ENCODE assay signal across 33 cellular contexts in genomic region chr6:126529605-126530004, GRCh38.
A peak's percentile ranks its signal among the peaks of the same experiment; 100 is the strongest.
DNase-seq lines count a peak whose midpoint lies in the region; ATAC-seq and TF ChIP-seq lines count a peak whose summit lies in the region.
"Had no signal": no experiment of that assay in that cellular context is flagged by ENCODE, and none has a peak within 500 bp of the region (broad histone marks: within the 10 kb centered on the region; RNA-seq: fewer than 3 reads in every experiment).

No MANE protein-coding gene starts in this region.

- no peak for TF ChIP-seq POLR2A in body of pancreas (IDR thresholded peaks at IDR 0.05)

- no TSS peak for BruUV-seq in Calu3 (replicated peaks; lab: Mats Ljungman, UMichigan)

- H3K4me3 ChIP-seq in body of pancreas, result no peak overlapping the region
- no peak overlapping the region for H3K4me3 ChIP-seq in neural cell (ENCODE audit: low read length)
- H3K4me3 ChIP-seq: ascending aorta, esophagus muscularis mucosa, gastrocnemius medialis, ovary, suprapubic skin had no signal

- H3F3A ChIP-seq in neural cell (ENCODE audit: insufficient read depth, low read length, poor library complexity, severe bottlenecking), result no peaks in the 10 kb centered on the region

- DNase-seq in AG09319 (ENCODE audit: extremely low read depth, low read depth) (no peak), GM13977 (ENCODE audit: low spot score) (no peak), body of pancreas (no peak), superior temporal gyrus (ENCODE audit: extremely low spot score) (no peak), Calu3 (no peak)
- no peak for DNase-seq in activated naive CD4-positive, alpha-beta T cell treated with anti-CD3 and anti-CD28 coated beads, Interleukin-2, amount 50 U/mL, for 72 hours (ENCODE audit: low spot score in 2 of 2)
- DNase-seq: activated CD8-positive, alpha-beta T cell treated with anti-CD3 and anti-CD28 coated beads for 36 hours; C1 segment of cervical spinal cord; gastrocnemius medialis; hypothalamus; IMR-90; left ventricle myocardium superior; midbrain; naive thymus-derived CD8-positive, alpha-beta T cell; NCI-H1092; NCI-H187; NCI-H226; NCI-H748 treated with DMSO at 0.1 percent for 48 hours; ovary; SK-N-SH; stimulated activated CD4-positive, alpha-beta T cell treated with anti-CD3 and anti-CD28 coated beads, Interleukin-12 subunit alpha, Interleukin-12 subunit beta, amount 100 ng/mL, for 4 hours; stimulated activated CD4-positive, alpha-beta T cell treated with anti-CD3 and anti-CD28 coated beads, Interleukin-4, amount 100 ng/mL, for 24 hours; stimulated activated naive B cell treated with anti-CD40 and anti-IgM and Interleukin-4, amounts not matched to agents 10 μg/mL and 1 μg/mL and 100 μg/mL, for 72 hours; T-helper 17 cell had no signal

- peaks cover 11% of the 10 kb centered on the region for H3K4me1 ChIP-seq in body of pancreas
- H3K4me1 ChIP-seq: ascending aorta, gastrocnemius medialis, suprapubic skin had no signal

- no peaks in the 10 kb centered on the region for H3K9me2 ChIP-seq in neural cell (ENCODE audit: insufficient read depth, low read length)
- H3K9me2 ChIP-seq: SK-N-SH had no signal

- no peak for TF ChIP-seq EP300 in neural cell (conservative IDR thresholded peaks at IDR 0.05; ENCODE audit: poor library complexity, severe bottlenecking)

- no peaks in the 10 kb centered on the region for H3K36me3 ChIP-seq in body of pancreas (replicated peaks in 1 of 2; ENCODE audit: insufficient read depth in 1 of 2, low read depth in 2 of 2)
- no peaks in the 10 kb centered on the region for H3K36me3 ChIP-seq in neural cell (ENCODE audit: insufficient read depth, low read length)
- H3K36me3 ChIP-seq: ascending aorta, esophagus muscularis mucosa, gastrocnemius medialis, ovary, suprapubic skin had no signal

- in situ Hi-C loops in GM13977 (cut with MboI; ENCODE audit: low pct_unique_long_range_greater_than_20kb, low sequenced_read_pairs, unreplicated experiment), result no loop called here

- H3K27me3 ChIP-seq in body of pancreas (no peaks in the 10 kb centered on the region), neural cell (ENCODE audit: insufficient read depth, low read depth, low read length) (no peaks in the 10 kb centered on the region)
- H3K27me3 ChIP-seq: ascending aorta, esophagus muscularis mucosa, gastrocnemius medialis, ovary, suprapubic skin had no signal

- 57 to 63% methylated on average over 1 of the region's 1 CpG for WGBS in body of pancreas, 2 donors

- intact Hi-C loops in body of pancreas (cut with DNase I), result no loop called here
- intact Hi-C loops in Calu3 (cut with micrococcal nuclease; ENCODE audit: unreplicated experiment), result loop anchor here (10.0 kb wide), 1 partner anchor 355 kb away; no protein-coding TSS in a partner anchor

- no peaks in the 10 kb centered on the region for H3K9me3 Mint-ChIP-seq in Calu3 (ENCODE audit: low read depth, unreplicated experiment)
- H3K9me3 Mint-ChIP-seq in activated naive CD4-positive, alpha-beta T cell treated with anti-CD3 and anti-CD28 coated beads, Interleukin-2, amount 50 U/mL, for 72 hours, result no peaks in the 10 kb centered on the region
- H3K9me3 Mint-ChIP-seq: activated CD8-positive, alpha-beta T cell treated with anti-CD3 and anti-CD28 coated beads for 36 hours; activated T-helper 17 cell treated with anti-CD3 and anti-CD28 coated beads, Interleukin-2, amount 50 U/mL, for 72 hours; dendritic cell treated with granulocyte-macrophage colony-stimulating factor and Interleukin-4, amounts not matched to agents 40 ng/mL and 50 ng/mL, for 4 days; naive thymus-derived CD8-positive, alpha-beta T cell; stimulated activated naive B cell treated with anti-CD40 and anti-IgM and Interleukin-4, amounts not matched to agents 10 μg/mL and 1 μg/mL and 100 μg/mL, for 72 hours had no signal

- ATAC-seq in body of pancreas, result peak; percentile 33
- no peak for ATAC-seq in GM19023 (IDR thresholded peaks at IDR 0.05; ENCODE audit: unreplicated experiment)
- ATAC-seq in activated naive CD4-positive, alpha-beta T cell treated with anti-CD3 and anti-CD28 coated beads, Interleukin-2, amount 50 U/mL, for 72 hours, result no peak
- ATAC-seq: activated CD4-positive, CD25-positive, alpha-beta regulatory T cell treated with anti-CD3 and anti-CD28 coated beads, Interleukin-2, amount 50 U/mL, for 24 hours; activated CD8-positive, alpha-beta T cell treated with anti-CD3 and anti-CD28 coated beads for 36 hours; activated T-helper 17 cell treated with anti-CD3 and anti-CD28 coated beads, Interleukin-2, amount 50 U/mL, for 72 hours; gastrocnemius medialis; left ventricle myocardium superior; naive thymus-derived CD8-positive, alpha-beta T cell; stimulated activated naive B cell treated with anti-CD40 and anti-IgM and Interleukin-4, amounts not matched to agents 10 μg/mL and 1 μg/mL and 100 μg/mL, for 72 hours; T-helper 17 cell had no signal

- peak; percentile 26 for TF ChIP-seq RAD21 in neural cell (conservative IDR thresholded peaks at IDR 0.05)

- no peak overlapping the region for H2AFZ ChIP-seq in neural cell (ENCODE audit: low read depth, low read length)

- H3K4me1 Mint-ChIP-seq in Calu3 (ENCODE audit: low read depth, unreplicated experiment), result peaks cover 10% of the 10 kb centered on the region
- H3K4me1 Mint-ChIP-seq: activated T-helper 17 cell treated with anti-CD3 and anti-CD28 coated beads, Interleukin-2, amount 50 U/mL, for 72 hours; naive thymus-derived CD8-positive, alpha-beta T cell; stimulated activated naive B cell treated with anti-CD40 and anti-IgM and Interleukin-4, amounts not matched to agents 10 μg/mL and 1 μg/mL and 100 μg/mL, for 72 hours; T-helper 17 cell had no signal

- no peaks in the 10 kb centered on the region for H3K79me2 ChIP-seq in neural cell (replicated peaks; ENCODE audit: insufficient read depth, low read length)

- no peaks in the 10 kb centered on the region for H3K36me3 Mint-ChIP-seq in Calu3 (ENCODE audit: insufficient read depth, unreplicated experiment)
- H3K36me3 Mint-ChIP-seq in activated naive CD4-positive, alpha-beta T cell treated with anti-CD3 and anti-CD28 coated beads, Interleukin-2, amount 50 U/mL, for 72 hours, result no peaks in the 10 kb centered on the region
- H3K36me3 Mint-ChIP-seq: activated naive CD8-positive, alpha-beta T cell; naive thymus-derived CD8-positive, alpha-beta T cell; stimulated activated naive B cell treated with anti-CD40 and anti-IgM and Interleukin-4, amounts not matched to agents 10 μg/mL and 1 μg/mL and 100 μg/mL, for 72 hours had no signal

- no peak overlapping the region for H3K4me3 Mint-ChIP-seq in Calu3 (ENCODE audit: low read depth, unreplicated experiment)
- H3K4me3 Mint-ChIP-seq: activated CD8-positive, alpha-beta T cell treated with anti-CD3 and anti-CD28 coated beads for 36 hours; activated naive CD8-positive, alpha-beta T cell; activated T-helper 17 cell treated with anti-CD3 and anti-CD28 coated beads, Interleukin-2, amount 50 U/mL, for 72 hours; dendritic cell treated with granulocyte-macrophage colony-stimulating factor and Interleukin-4, amounts not matched to agents 40 ng/mL and 50 ng/mL, for 4 days; naive thymus-derived CD8-positive, alpha-beta T cell; stimulated activated naive B cell treated with anti-CD40 and anti-IgM and Interleukin-4, amounts not matched to agents 10 μg/mL and 1 μg/mL and 100 μg/mL, for 72 hours; T-helper 17 cell had no signal

- H4K20me1 ChIP-seq in neural cell (ENCODE audit: insufficient read depth), result no peaks in the 10 kb centered on the region

- no peak overlapping the region for H3K27ac Mint-ChIP-seq in Calu3 (ENCODE audit: unreplicated experiment)
- H3K27ac Mint-ChIP-seq in activated naive CD4-positive, alpha-beta T cell treated with anti-CD3 and anti-CD28 coated beads, Interleukin-2, amount 50 U/mL, for 72 hours, result no peak overlapping the region
- H3K27ac Mint-ChIP-seq: activated CD8-positive, alpha-beta T cell treated with anti-CD3 and anti-CD28 coated beads for 36 hours; activated naive CD8-positive, alpha-beta T cell; activated T-helper 17 cell treated with anti-CD3 and anti-CD28 coated beads, Interleukin-2, amount 50 U/mL, for 72 hours; dendritic cell treated with granulocyte-macrophage colony-stimulating factor and Interleukin-4, amounts not matched to agents 40 ng/mL and 50 ng/mL, for 4 days; stimulated activated naive B cell treated with anti-CD40 and anti-IgM and Interleukin-4, amounts not matched to agents 10 μg/mL and 1 μg/mL and 100 μg/mL, for 72 hours; T-helper 17 cell had no signal

- no peaks in the 10 kb centered on the region for H3K27me3 Mint-ChIP-seq in Calu3 (ENCODE audit: unreplicated experiment)
- H3K27me3 Mint-ChIP-seq: activated CD8-positive, alpha-beta T cell treated with anti-CD3 and anti-CD28 coated beads for 36 hours; activated naive CD8-positive, alpha-beta T cell; activated T-helper 17 cell treated with anti-CD3 and anti-CD28 coated beads, Interleukin-2, amount 50 U/mL, for 72 hours; dendritic cell treated with granulocyte-macrophage colony-stimulating factor and Interleukin-4, amounts not matched to agents 40 ng/mL and 50 ng/mL, for 4 days; stimulated activated naive B cell treated with anti-CD40 and anti-IgM and Interleukin-4, amounts not matched to agents 10 μg/mL and 1 μg/mL and 100 μg/mL, for 72 hours had no signal

- H3K4me2 ChIP-seq in neural cell (ENCODE audit: low read length), result no peak overlapping the region
- H3K4me2 ChIP-seq: SK-N-SH had no signal

- CTCF ChIA-PET in Calu3 (lab: Charles Lee), result interaction anchor here (0.7 kb wide), 1 partner anchor 590 kb away, joined by 6 read pairs; no protein-coding TSS in a partner anchor

- no peak overlapping the region for H3K9ac ChIP-seq in neural cell (ENCODE audit: low read length)
- H3K9ac ChIP-seq: SK-N-SH had no signal

- H3K27ac ChIP-seq in body of pancreas (no peak overlapping the region), neural cell (ENCODE audit: low read length) (no peak overlapping the region)
- H3K27ac ChIP-seq: ascending aorta, esophagus muscularis mucosa, gastrocnemius medialis, ovary, suprapubic skin had no signal

- TF ChIP-seq CTCF in AG09319 (IDR thresholded peaks at IDR 0.05; ENCODE audit: low read depth, low read length) (peak; percentile 26), GM13977 (IDR thresholded peaks at IDR 0.05; ENCODE audit: extremely low read depth, insufficient read depth, missing control alignments) (peak; percentile 18), body of pancreas (IDR thresholded peaks at IDR 0.05) (no peak), neural cell (IDR thresholded peaks at IDR 0.05; ENCODE audit: poor library complexity, severe bottlenecking) (peak; percentile 42), Calu3 (IDR thresholded peaks at IDR 0.05; ENCODE audit: unreplicated experiment) (no peak)

- H3K9me3 ChIP-seq in body of pancreas (no peaks in the 10 kb centered on the region), neural cell (ENCODE audit: low read length) (no peaks in the 10 kb centered on the region)
- H3K9me3 ChIP-seq: ascending aorta, esophagus muscularis mucosa, gastrocnemius medialis, ovary, SK-N-SH, suprapubic skin had no signal

TF ChIP-seq in neural cell, 6 proteins besides CTCF, POLR2A, EP300 and RAD21:
- no peak for TF ChIP-seq MXI1 (conservative IDR thresholded peaks at IDR 0.05; ENCODE audit: poor library complexity, severe bottlenecking)
- TF ChIP-seq EZH2 (IDR thresholded peaks at IDR 0.05; ENCODE audit: borderline replicate concordance, insufficient read depth, low read length, poor library complexity, severe bottlenecking), result no peak
- peak; percentile 22 for TF ChIP-seq SMC3 (conservative IDR thresholded peaks at IDR 0.05; ENCODE audit: poor library complexity)

Comparison
In these comparisons a context has a peak if more than half of its experiments do, and no peak if none do; other contexts are left out.
1. CTCF ChIP-seq: peak in AG09319 (single experiment), GM13977 (single experiment) and neural cell (single experiment); none in body of pancreas (0 of 7) and Calu3 (single experiment).